Comparison of ENCODE assay signal across 8 cellular contexts in the genomic region with DNA sequence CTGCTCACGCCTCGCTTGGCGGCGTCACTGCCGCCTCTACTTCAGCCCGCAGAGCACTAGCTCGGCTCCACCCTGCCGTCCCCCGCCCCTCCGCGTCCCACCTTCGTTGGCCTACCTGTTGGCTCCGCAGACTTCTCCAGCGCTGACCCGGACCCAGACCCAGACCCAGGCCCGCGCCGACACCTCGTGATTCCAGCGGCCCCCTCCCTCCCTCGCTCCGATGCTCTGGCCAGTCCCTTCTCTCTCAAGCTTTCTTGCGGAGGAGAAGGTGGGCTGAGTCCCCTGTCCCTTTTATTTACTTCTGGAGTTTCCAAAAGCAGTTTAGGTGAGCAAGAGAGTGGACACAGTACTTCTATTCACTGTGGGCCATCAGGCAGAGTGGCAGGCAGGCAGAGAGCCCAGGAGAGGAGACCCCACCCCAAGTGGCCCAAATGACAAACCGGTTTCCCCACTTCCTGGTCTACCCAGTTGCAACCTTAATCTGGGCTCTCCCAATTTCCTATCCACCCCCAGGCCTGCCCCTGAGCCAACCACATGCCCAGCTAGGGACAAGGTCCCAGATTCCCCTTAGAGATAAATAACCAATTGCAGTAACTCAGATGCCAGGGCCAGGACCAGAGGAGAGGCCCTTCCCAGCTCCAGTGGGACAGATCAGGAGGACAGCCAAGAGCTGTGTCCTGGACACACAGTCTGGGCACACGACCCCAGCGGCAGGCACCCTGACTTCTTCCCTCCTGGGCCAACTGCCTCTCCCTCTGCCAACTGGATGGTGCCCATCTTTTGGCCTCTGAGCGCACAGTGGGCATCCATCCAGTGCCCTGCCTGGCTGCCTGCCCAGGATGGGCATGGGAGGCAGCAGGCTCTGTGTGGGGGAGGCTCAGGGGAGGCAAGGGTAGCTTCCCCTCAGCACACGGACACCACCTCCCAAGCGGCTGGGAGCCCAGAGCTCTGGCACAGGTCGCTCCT. TPM values are rescaled to one million over a fixed set of nuclear protein-coding genes. Genes with fewer than 3 reads are reported as not detected.
DNase-seq lines count a peak whose midpoint lies in the region; ATAC-seq, FAIRE-seq and TF ChIP-seq lines count a peak whose summit lies in the region.

No MANE protein-coding gene starts in this region.

- intact Hi-C loops in CD4-positive, alpha-beta memory T cell (cut with micrococcal nuclease) = no loop called here

- H3K4me2 ChIP-seq in H1 (ENCODE audit: insufficient read depth in 1 of 2, low read depth in 2 of 2, low read length in 2 of 2) (peak overlapping the region; percentile 74 to 90), neuronal stem cell (ENCODE audit: insufficient read depth, low read length, poor library complexity, severe bottlenecking) (peak overlapping the region; percentile 71)

- WGBS in H1 (ENCODE audit: extremely low coverage in 1 of 2, insufficient coverage in 1 of 2, insufficient read length in 1 of 2, insufficient replicate concordance in 2 of 2, low coverage in 1 of 2, low lambda C conversion rate in 2 of 2, missing lambda C conversion rate in 1 of 2), 2 experiments = 21% methylated on average over 26 of the region's 30 CpGs; no CpG with 5 or more reads in 1 of the 2 experiments
- no CpG with 5 or more reads among the region's 30 CpGs for WGBS in neuronal stem cell (ENCODE audit: extremely low coverage in 2 of 2, insufficient read length in 2 of 2, insufficient replicate concordance in 1 of 2), 2 donors

- H3K14ac ChIP-seq in H1 (ENCODE audit: insufficient read length) (no peak overlapping the region), neuronal stem cell (ENCODE audit: low read length) (peak overlapping the region; percentile 32)

- H3K27ac ChIP-seq in CD4-positive, alpha-beta memory T cell (ENCODE audit: low read depth, low read length) = no peak overlapping the region
- H3K27ac ChIP-seq in H1 (ENCODE audit: low read depth, low read length) (no peak overlapping the region), neuronal stem cell (replicated peaks; ENCODE audit: low read length) (no peak overlapping the region)

- H2BK12ac ChIP-seq in H1 (ENCODE audit: low read depth, low read length) = peak overlapping the region; percentile 100
- peak overlapping the region; percentile 85 for H2BK12ac ChIP-seq in neuronal stem cell (ENCODE audit: low read length)

- H2BK120ac ChIP-seq in H1 (replicated peaks; ENCODE audit: low read depth, low read length) (peak overlapping the region; percentile 38), neuronal stem cell (ENCODE audit: low read depth, low read length) (no peak overlapping the region)

- H2AFZ ChIP-seq in H1 (ENCODE audit: low read length) (no peak overlapping the region), neuronal stem cell (ENCODE audit: low read length) (peak overlapping the region; percentile 97)

- POLR2A ChIA-PET in CD4-positive, alpha-beta memory T cell (lab: Charles Lee; ENCODE audit: partially characterized antibody) = no interaction called here
- POLR2A ChIA-PET in H1 (lab: Charles Lee; ENCODE audit: partially characterized antibody) (interaction anchor here (0.8 to 2.9 kb wide), 11 partner anchors 10 to 69 kb away, joined by 3 to 18 read pairs (median 4); no protein-coding TSS in a partner anchor), HEK293T (lab: Yijun Ruan, JAX) (no interaction called here)

- no peak for DNase-seq in CD4-positive, alpha-beta memory T cell
- peak; percentile 30 for DNase-seq in NCI-H226
- DNase-seq in H1 (ENCODE audit: low read depth in 1 of 2, low spot score in 2 of 2) = no peak
- DNase-seq in neuronal stem cell (ENCODE audit: low spot score) = no peak
- DNase-seq in HEK293T (ENCODE audit: extremely low spot score) = no peak
- DNase-seq in BE2C = no peak

- peak overlapping the region; percentile 26 to 82 (median 62) for H3K4me3 Mint-ChIP-seq in CD4-positive, alpha-beta memory T cell

- peak overlapping the region in 1 of 7 donors; percentile 19 for H3K27ac Mint-ChIP-seq in CD4-positive, alpha-beta memory T cell

- H3K23me2 ChIP-seq in H1 (ENCODE audit: low read depth, low read length) = peaks cover 4% of the 10 kb centered on the region; the same call in 1 of the 2 replicates

- no peaks in the 10 kb centered on the region for H3K36me3 ChIP-seq in CD4-positive, alpha-beta memory T cell (ENCODE audit: insufficient read depth, low read length)
- H3K36me3 ChIP-seq in H1 (ENCODE audit: control insufficient read depth in 2 of 4, insufficient read depth in 4 of 4, low read length in 3 of 4) = no peaks in the 10 kb centered on the region
- no peaks in the 10 kb centered on the region for H3K36me3 ChIP-seq in neuronal stem cell (replicated peaks in 1 of 2; ENCODE audit: control insufficient read depth in 2 of 2, insufficient read depth in 2 of 2, low read length in 2 of 2)
- no peaks in the 10 kb centered on the region for H3K36me3 ChIP-seq in BE2C

- TF ChIP-seq RAD21 in H1 (IDR thresholded peaks at IDR 0.05 in 1 of 2, conservative IDR thresholded peaks at IDR 0.05 in 1 of 2; ENCODE audit: low read depth in 2 of 2, low read length in 2 of 2) = no peak

- no peak overlapping the region for H3K4me3 ChIP-seq in CD4-positive, alpha-beta memory T cell (ENCODE audit: low read length in 2 of 2)
- H3K4me3 ChIP-seq in H1 (ENCODE audit: extremely low read depth in 1 of 4, insufficient read depth in 2 of 4, low read depth in 3 of 4, low read length in 4 of 4) (peak overlapping the region; percentile 14 to 67 (median 56)), neuronal stem cell (ENCODE audit: low read length in 2 of 2) (peak overlapping the region; percentile 66 to 86), BE2C (ENCODE audit: low read depth, low read length) (no peak overlapping the region; the same call in 1 of the 2 replicates)

- no peak for TF ChIP-seq EP300 in H1 (IDR thresholded peaks at IDR 0.05; ENCODE audit: borderline replicate concordance in 1 of 2, low read depth in 2 of 2, low read length in 2 of 2)

- H3K4ac ChIP-seq in H1 (replicated peaks; ENCODE audit: insufficient read length, low read depth, low read length) = peak overlapping the region; percentile 40
- H3K4ac ChIP-seq in neuronal stem cell (ENCODE audit: low read length) = no peak overlapping the region

- peak overlapping the region; percentile 14 for H4K5ac ChIP-seq in H1 (ENCODE audit: insufficient read length, low read depth, low read length)

- H3K4me1 Mint-ChIP-seq in CD4-positive, alpha-beta memory T cell = peaks cover 4 to 21% (median 10%) of the 10 kb centered on the region in 4 donors

- peaks cover 0 to 5% (median 2%) of the 10 kb centered on the region in 8 donors for H3K9me3 Mint-ChIP-seq in CD4-positive, alpha-beta memory T cell

- TF ChIP-seq POLR2A in H1 (IDR thresholded peaks at IDR 0.05; ENCODE audit: control extremely low read depth in 1 of 2, low read depth in 2 of 2, low read length in 2 of 2) = 0 out of 3 replicates have a peak, but pooled peaks of 1 of the 2 experiments have one; percentile 4
- no peak for TF ChIP-seq POLR2A in GM18505 (IDR thresholded peaks at IDR 0.05; ENCODE audit: borderline replicate concordance, extremely low read depth, insufficient read depth, insufficient read length)

- no peak overlapping the region for H3K56ac ChIP-seq in H1 (replicated peaks; ENCODE audit: insufficient read length, low read depth, low read length)

- H3K27me3 ChIP-seq in CD4-positive, alpha-beta memory T cell (ENCODE audit: insufficient read depth, low read length) = peaks cover 50% of the 10 kb centered on the region
- peaks cover 2 to 29% (median 25%) of the 10 kb centered on the region in 4 experiments for H3K27me3 ChIP-seq in H1 (replicated peaks in 1 of 4; ENCODE audit: control insufficient read depth in 3 of 4, extremely low read depth in 1 of 4, insufficient read depth in 3 of 4, low read length in 3 of 4)
- H3K27me3 ChIP-seq in neuronal stem cell (ENCODE audit: control insufficient read depth in 3 of 3, insufficient read depth in 3 of 3, low read depth in 1 of 3, low read length in 3 of 3) = peaks cover 0 to 22% (median 15%) of the 10 kb centered on the region in 3 experiments
- H3K27me3 ChIP-seq in BE2C = peaks cover 8% of the 10 kb centered on the region

- no peak overlapping the region for H3K23ac ChIP-seq in H1 (ENCODE audit: insufficient read length)
- H3K23ac ChIP-seq in neuronal stem cell (ENCODE audit: low read depth, low read length, poor library complexity) = peak overlapping the region; percentile 86

- H3K27me3 Mint-ChIP-seq in CD4-positive, alpha-beta memory T cell = peaks cover 43 to 59% of the 10 kb centered on the region in 2 donors

- peak overlapping the region; percentile 92 for H4K91ac ChIP-seq in H1 (replicated peaks; ENCODE audit: insufficient read length, low read length)
- H4K91ac ChIP-seq in neuronal stem cell (ENCODE audit: low read depth, low read length, poor library complexity) = no peak overlapping the region

- H3K4me1 ChIP-seq in CD4-positive, alpha-beta memory T cell (ENCODE audit: insufficient read depth, low read length) = peaks cover 13% of the 10 kb centered on the region
- H3K4me1 ChIP-seq in H1 (replicated peaks in 1 of 4; ENCODE audit: control insufficient read depth in 3 of 4, insufficient read depth in 4 of 4, low read length in 3 of 4) = peaks cover 35 to 52% (median 44%) of the 10 kb centered on the region in 4 experiments
- H3K4me1 ChIP-seq in neuronal stem cell (ENCODE audit: control insufficient read depth in 2 of 2, insufficient read depth in 1 of 2, low read depth in 1 of 2, low read length in 2 of 2) = peaks cover 24 to 26% of the 10 kb centered on the region in 2 donors
- H3K4me1 ChIP-seq in BE2C = no peaks in the 10 kb centered on the region; the same call in 1 of the 2 replicates

- H2AK5ac ChIP-seq in H1 (ENCODE audit: low read depth, low read length) (peak overlapping the region; percentile 78), neuronal stem cell (ENCODE audit: low read depth, low read length) (peak overlapping the region; percentile 94)

- H2BK15ac ChIP-seq in H1 (ENCODE audit: low read length) (peak overlapping the region; percentile 90), neuronal stem cell (ENCODE audit: low read length) (peak overlapping the region; percentile 81)

- H3K18ac ChIP-seq in H1 (ENCODE audit: extremely low read depth, low read length) (peak overlapping the region; percentile 92), neuronal stem cell (ENCODE audit: low read length) (peak overlapping the region; percentile 96)

- no peak for TF ChIP-seq CTCF in H1 (IDR thresholded peaks at IDR 0.05; ENCODE audit: control extremely low read depth in 1 of 3, insufficient read depth in 1 of 3, low read depth in 1 of 3, low read length in 3 of 3)
- TF ChIP-seq CTCF in BE2C (IDR thresholded peaks at IDR 0.05; ENCODE audit: low read depth, low read length) = no peak

- H3K79me2 ChIP-seq in H1 (ENCODE audit: control insufficient read depth in 1 of 2, insufficient read depth in 2 of 2, low read length in 2 of 2) = peaks cover 0 to 3% of the 10 kb centered on the region in 2 experiments; a peak in 1 of 4 replicates

- H2BK5ac ChIP-seq in H1 (ENCODE audit: low read depth, low read length) (peak overlapping the region; percentile 74; the same call in 1 of the 2 replicates), neuronal stem cell (ENCODE audit: low read length) (no peak overlapping the region)

- no peaks in the 10 kb centered on the region for H3K36me3 Mint-ChIP-seq in CD4-positive, alpha-beta memory T cell

- H4K8ac ChIP-seq in H1 (ENCODE audit: extremely low read depth, insufficient read depth, low read length) (no peak overlapping the region; the same call in 1 of the 2 replicates), neuronal stem cell (ENCODE audit: low read depth, low read length) (no peak overlapping the region)

- H3K9ac ChIP-seq in H1 (replicated peaks in 1 of 4; ENCODE audit: extremely low read depth in 1 of 4, low read depth in 3 of 4, low read length in 3 of 4) = peak overlapping the region in 1 of 4 experiments; percentile 2; a peak in 1 of 7 replicates
- H3K9ac ChIP-seq in neuronal stem cell (ENCODE audit: low read depth, low read length, poor library complexity) = peak overlapping the region; percentile 39

- no peak for FAIRE-seq in H1 (lab: Jason Lieb, UNC)

- no peaks in the 10 kb centered on the region for H3K9me3 ChIP-seq in CD4-positive, alpha-beta memory T cell (ENCODE audit: control insufficient read depth in 1 of 2, low read length in 2 of 2)
- peaks cover 0 to 5% of the 10 kb centered on the region in 2 experiments; a peak in 2 of 4 replicates for H3K9me3 ChIP-seq in H1 (ENCODE audit: insufficient read depth in 2 of 2, low read depth in 1 of 2, low read length in 1 of 2)
- peaks cover 2 to 4% of the 10 kb centered on the region in 2 donors for H3K9me3 ChIP-seq in neuronal stem cell (replicated peaks in 1 of 2; ENCODE audit: control insufficient read depth in 2 of 2, insufficient read depth in 1 of 2, low read depth in 1 of 2, low read length in 2 of 2)
- H3K9me3 ChIP-seq in BE2C = no peaks in the 10 kb centered on the region; the same call in 1 of the 2 replicates

- ATAC-seq in GM18505 (IDR thresholded peaks at IDR 0.05; ENCODE audit: unreplicated experiment) (no peak), HG02973 (IDR thresholded peaks at IDR 0.05; ENCODE audit: unreplicated experiment) (no peak)

- peak overlapping the region; percentile 90 for H2BK20ac ChIP-seq in H1 (ENCODE audit: low read length)

- CTCF ChIA-PET in CD4-positive, alpha-beta memory T cell (lab: Charles Lee; ENCODE audit: partially characterized antibody) = interaction anchor here (1.0 to 3.1 kb wide), 4 partner anchors 10 to 48 kb away, joined by 3 to 19 read pairs (median 4); no protein-coding TSS in a partner anchor
- CTCF ChIA-PET in H1 (lab: Charles Lee; ENCODE audit: partially characterized antibody) (interaction anchor here (0.8 to 32.0 kb wide), 13 partner anchors 10 to 165 kb away, joined by 3 to 914 read pairs (median 7); a partner anchor contains a TSS), HEK293T (lab: Yijun Ruan, JAX) (interaction anchor here (0.8 to 1.5 kb wide), 7 partner anchors 16 to 98 kb away, joined by 3 to 9 read pairs (median 4); no protein-coding TSS in a partner anchor)

- H4K20me1 ChIP-seq in H1 (replicated peaks in 1 of 2; ENCODE audit: control insufficient read depth in 1 of 2, insufficient read depth in 2 of 2, low read length in 2 of 2) = peaks cover 2% of the 10 kb centered on the region in 2 experiments

- H3K79me1 ChIP-seq in H1 (ENCODE audit: low read depth, low read length) (0 out of 2 replicates have a peak, but pooled peaks cover 5% of the 10 kb centered on the region), neuronal stem cell (ENCODE audit: low read depth, low read length) (peaks cover 2% of the 10 kb centered on the region)

RNA-seq across cellular contexts. Expression of a gene that starts 1.2 kb away (rescaled TPM):
- total RNA-seq in CD4-positive, alpha-beta memory T cell = under 1 TPM; 0.28 to 0.79 TPM
- polyA plus RNA-seq in CD4-positive, alpha-beta memory T cell = not detected
- 3.8 and 4.1 TPM in 2 replicates for total RNA-seq in H1 (2021; fragmentation: NEBNext Ultra II Directional; extraction: Animal tissue kit (Norgen Biotek cat#: 25700))
- polyA plus RNA-seq in H1 (2011; rRNA removed) = 2.8 and 4.2 TPM in 2 replicates
- 2.3 TPM for polyA plus RNA-seq in H1 (2011; cell fraction: cytosol; rRNA removed)
- polyA plus RNA-seq in H1 (2011; cell fraction: nucleus; rRNA removed) = 14.3 TPM
- 5.2 to 6.7 TPM (median 6.1 TPM) in 4 replicates for polyA plus RNA-seq in H1 (2012, experiment 1 of 2)
- polyA plus RNA-seq in H1 (2012, experiment 2 of 2) = 2.0 TPM
- 1.7 TPM for polyA plus RNA-seq in H1 (2013, experiment 1 of 2)
- polyA plus RNA-seq in H1 (2013, experiment 2 of 2) = 1.3 TPM
- polyA minus RNA-seq in H1 (2011; rRNA and poly(A)+ RNA removed) = 2.0 and 3.7 TPM in 2 replicates
- polyA minus RNA-seq in H1 (2011; cell fraction: cytosol; rRNA and poly(A)+ RNA removed) = 5.5 TPM
- 9.6 TPM for polyA minus RNA-seq in H1 (2011; cell fraction: nucleus; rRNA and poly(A)+ RNA removed)
- 7.3 TPM for polyA plus RNA-seq in neuronal stem cell (2013, experiment 1 of 2)
- 7.4 TPM for polyA plus RNA-seq in neuronal stem cell (2013, experiment 2 of 2)
- polyA plus RNA-seq in BE2C (2012; ENCODE audit: insufficient read depth, insufficient read length, low read depth) = 58.7 TPM

Comparison
In these comparisons a context has a peak if more than half of its experiments do, and no peak if none do; other contexts are left out.
1. H3K4me3 ChIP-seq: peak in H1 (4 of 4) and neuronal stem cell (2 of 2); none in CD4-positive, alpha-beta memory T cell (0 of 2) and BE2C (single experiment).